Comparison of ENCODE assay signal across 21 cellular contexts in genomic region chr11:96038046-96038445, GRCh38.
DNase-seq lines count a peak whose midpoint lies in the region; ATAC-seq, FAIRE-seq and TF ChIP-seq lines count a peak whose summit lies in the region.
"Had no signal": no experiment of that assay in that cellular context is flagged by ENCODE, and none has a peak within 500 bp of the region (broad histone marks: within the 10 kb centered on the region; RNA-seq: fewer than 3 reads in every experiment).

No MANE protein-coding gene starts in this region.

- TF ChIP-seq CTCF in CD4-positive, alpha-beta T cell (IDR thresholded peaks at IDR 0.05): no peak
- TF ChIP-seq CTCF in bronchial epithelial cell (IDR thresholded peaks at IDR 0.05; ENCODE audit: insufficient read depth, low read length, severe bottlenecking): no peak
- no peak for TF ChIP-seq CTCF in mesothelial cell of epicardium (IDR thresholded peaks at IDR 0.05; ENCODE audit: unreplicated experiment)

- H3K27me3 ChIP-seq in CD4-positive, alpha-beta T cell (ENCODE audit: control insufficient read depth, insufficient read depth, low read length): no peaks in the 10 kb centered on the region
- H3K27me3 ChIP-seq in bronchial epithelial cell (ENCODE audit: control insufficient read depth, insufficient read depth, low read length): no peaks in the 10 kb centered on the region
- H3K27me3 ChIP-seq: left lung, right lobe of liver, tibial nerve had no signal

- CTCF ChIA-PET in CD4-positive, alpha-beta T cell (lab: Charles Lee): no interaction called here

- no peaks in the 10 kb centered on the region for H3K36me3 ChIP-seq in bronchial epithelial cell (ENCODE audit: control insufficient read depth, insufficient read depth, low read length)
- H3K36me3 ChIP-seq: left lung, right lobe of liver, tibial nerve had no signal

- H3K4me1 Mint-ChIP-seq in CD4-positive, alpha-beta T cell (ENCODE audit: low read depth): peaks cover 79% of the 10 kb centered on the region
- H3K4me1 Mint-ChIP-seq in mesothelial cell of epicardium: peaks cover 53% of the 10 kb centered on the region
- H3K4me1 Mint-ChIP-seq: activated CD4-positive, alpha-beta T cell treated with anti-CD3 and anti-CD28 coated beads, Interleukin-2, amount 10 ng/mL, durations not matched to agents 24 days and 14 days had no signal

- intact Hi-C loops in CD4-positive, alpha-beta T cell (cut with DNase I, micrococcal nuclease): no loop called here

- no peak for FAIRE-seq in bronchial epithelial cell (lab: Jason Lieb, UNC)
- FAIRE-seq: A204.1 had no signal

- peaks cover 45% of the 10 kb centered on the region for H3K36me3 Mint-ChIP-seq in CD4-positive, alpha-beta T cell (ENCODE audit: low read depth)
- H3K36me3 Mint-ChIP-seq in mesothelial cell of epicardium: peaks cover 15% of the 10 kb centered on the region
- H3K36me3 Mint-ChIP-seq: natural killer cell treated with Interleukin-12 subunit alpha and Interleukin-12 subunit beta and Interleukin-15 and Interleukin-18, amount 100 ng/mL, for 72 hours had no signal

- no peak overlapping the region for H3K4me3 Mint-ChIP-seq in CD4-positive, alpha-beta T cell
- H3K4me3 Mint-ChIP-seq in mesothelial cell of epicardium: no peak overlapping the region
- H3K4me3 Mint-ChIP-seq: activated CD4-positive, alpha-beta T cell treated with anti-CD3 and anti-CD28 coated beads, Interleukin-2, amount 10 ng/mL, durations not matched to agents 24 days and 14 days; activated T-cell treated with anti-CD3 and anti-CD28 coated beads, Interleukin-2, amount 50 U/mL, for 4 hours; B cell; IgD-negative memory B cell; natural killer cell treated with Interleukin-12 subunit alpha and Interleukin-12 subunit beta and Interleukin-15 and Interleukin-18, amount 100 ng/mL, for 72 hours; stimulated activated naive CD8-positive, alpha-beta T cell treated with anti-CD3 and anti-CD28 coated beads, Interleukin-15, amount 100 ng/mL, for 72 hours had no signal

- no peaks in the 10 kb centered on the region for H3K27me3 Mint-ChIP-seq in CD4-positive, alpha-beta T cell
- no peaks in the 10 kb centered on the region for H3K27me3 Mint-ChIP-seq in mesothelial cell of epicardium (ENCODE audit: low read depth)
- H3K27me3 Mint-ChIP-seq: activated CD4-positive, alpha-beta T cell treated with anti-CD3 and anti-CD28 coated beads, Interleukin-2, amount 10 ng/mL, durations not matched to agents 24 days and 14 days; B cell; IgD-negative memory B cell; natural killer cell treated with Interleukin-12 subunit alpha and Interleukin-12 subunit beta and Interleukin-15 and Interleukin-18, amount 100 ng/mL, for 72 hours; stimulated activated naive CD8-positive, alpha-beta T cell treated with anti-CD3 and anti-CD28 coated beads, Interleukin-15, amount 100 ng/mL, for 72 hours had no signal

- no peak for ATAC-seq in CD4-positive, alpha-beta T cell (ENCODE audit: poor library complexity)
- ATAC-seq in esophagus mucosa (no peak), HG03378 (IDR thresholded peaks at IDR 0.05; ENCODE audit: unreplicated experiment) (no peak)
- ATAC-seq: activated T-cell treated with anti-CD3 and anti-CD28 coated beads, Interleukin-2, amount 50 U/mL, for 4 hours; natural killer cell treated with Interleukin-12 subunit alpha and Interleukin-12 subunit beta and Interleukin-15 and Interleukin-18, amount 100 ng/mL, for 72 hours; right lobe of liver; stimulated activated naive CD8-positive, alpha-beta T cell treated with anti-CD3 and anti-CD28 coated beads, Interleukin-15, amount 100 ng/mL, for 72 hours had no signal

- DNase-seq in CD4-positive, alpha-beta T cell: no peak
- peak; percentile 44 for DNase-seq in M059J (ENCODE audit: low read depth)
- peak; percentile 62 for DNase-seq in bronchial epithelial cell (ENCODE audit: low read depth)
- no peak for DNase-seq in mesothelial cell of epicardium (ENCODE audit: low spot score in 2 of 2, unreplicated experiment in 2 of 2)
- no peak for DNase-seq in inferior parietal cortex (ENCODE audit: extremely low spot score)
- DNase-seq in SKM-1 treated with dmso at 0.1 percent for 144 hours (lab: John Stamatoyannopoulos, UW; ENCODE audit: unreplicated experiment): no peak
- DNase-seq: activated CD4-positive, alpha-beta T cell treated with anti-CD3 and anti-CD28 coated beads, Interleukin-2, amount 10 ng/mL, durations not matched to agents 24 days and 14 days; activated naive CD4-positive, alpha-beta T cell; activated T-cell treated with anti-CD3 and anti-CD28 coated beads, Interleukin-2, amount 50 U/mL, for 4 hours; amygdala; left lung; right lobe of liver; stimulated activated naive CD8-positive, alpha-beta T cell treated with anti-CD3 and anti-CD28 coated beads, Interleukin-15, amount 100 ng/mL, for 72 hours had no signal

- no peaks in the 10 kb centered on the region for H3K9me3 Mint-ChIP-seq in CD4-positive, alpha-beta T cell
- H3K9me3 Mint-ChIP-seq in mesothelial cell of epicardium: peaks cover 10% of the 10 kb centered on the region
- H3K9me3 Mint-ChIP-seq: activated CD4-positive, alpha-beta T cell treated with anti-CD3 and anti-CD28 coated beads, Interleukin-2, amount 10 ng/mL, durations not matched to agents 24 days and 14 days; activated T-cell treated with anti-CD3 and anti-CD28 coated beads, Interleukin-2, amount 50 U/mL, for 4 hours; IgD-negative memory B cell; natural killer cell treated with Interleukin-12 subunit alpha and Interleukin-12 subunit beta and Interleukin-15 and Interleukin-18, amount 100 ng/mL, for 72 hours; stimulated activated naive CD8-positive, alpha-beta T cell treated with anti-CD3 and anti-CD28 coated beads, Interleukin-15, amount 100 ng/mL, for 72 hours had no signal

- H3K4me3 ChIP-seq in bronchial epithelial cell (ENCODE audit: low read depth, low read length): no peak overlapping the region
- H3K4me3 ChIP-seq: left lung, right lobe of liver, tibial nerve had no signal

- no peak overlapping the region for H3K27ac ChIP-seq in CD4-positive, alpha-beta T cell (ENCODE audit: low read depth, low read length)
- H3K27ac ChIP-seq: right lobe of liver, tibial nerve, VCaP had no signal

- POLR2A ChIA-PET in CD4-positive, alpha-beta T cell (lab: Charles Lee): no interaction called here

- no peaks in the 10 kb centered on the region for H3K9me3 ChIP-seq in CD4-positive, alpha-beta T cell (ENCODE audit: control insufficient read depth, low read length)
- H3K9me3 ChIP-seq: left lung, right lobe of liver, tibial nerve had no signal

- peak overlapping the region; percentile 9 for H3K27ac Mint-ChIP-seq in CD4-positive, alpha-beta T cell
- peak overlapping the region; percentile 70 for H3K27ac Mint-ChIP-seq in mesothelial cell of epicardium
- H3K27ac Mint-ChIP-seq: activated CD4-positive, alpha-beta T cell treated with anti-CD3 and anti-CD28 coated beads, Interleukin-2, amount 10 ng/mL, durations not matched to agents 24 days and 14 days; B cell; natural killer cell treated with Interleukin-12 subunit alpha and Interleukin-12 subunit beta and Interleukin-15 and Interleukin-18, amount 100 ng/mL, for 72 hours had no signal

Comparison
In these comparisons a context has a peak if more than half of its experiments do, and no peak if none do; other contexts are left out.
1. DNase-seq: peak in M059J (single experiment) and bronchial epithelial cell (single experiment); none in CD4-positive, alpha-beta T cell (0 of 10), mesothelial cell of epicardium (0 of 2), inferior parietal cortex (single experiment) and SKM-1 treated with dmso at 0.1 percent for 144 hours (single experiment).